In genomic region chr20:41359541-41360011, GRCh38 we compare ENCODE assay signal across 1 cellular context.
TF ChIP-seq lines count a peak whose summit lies in the region.

No MANE protein-coding gene starts in this region.

TF ChIP-seq in WTC11, 78 proteins besides CTCF, POLR2A, EP300 and RAD21 (continued from another document):
- TF ChIP-seq HMGXB4 (CRISPR knock-in tag; IDR thresholded peaks at IDR 0.05): no peak
- TF ChIP-seq ESRRA (CRISPR knock-in tag; IDR thresholded peaks at IDR 0.05; ENCODE audit: borderline replicate concordance): no peak
- TF ChIP-seq ZMAT4 (CRISPR knock-in tag; IDR thresholded peaks at IDR 0.05): no peak
- TF ChIP-seq, protein P1, sequence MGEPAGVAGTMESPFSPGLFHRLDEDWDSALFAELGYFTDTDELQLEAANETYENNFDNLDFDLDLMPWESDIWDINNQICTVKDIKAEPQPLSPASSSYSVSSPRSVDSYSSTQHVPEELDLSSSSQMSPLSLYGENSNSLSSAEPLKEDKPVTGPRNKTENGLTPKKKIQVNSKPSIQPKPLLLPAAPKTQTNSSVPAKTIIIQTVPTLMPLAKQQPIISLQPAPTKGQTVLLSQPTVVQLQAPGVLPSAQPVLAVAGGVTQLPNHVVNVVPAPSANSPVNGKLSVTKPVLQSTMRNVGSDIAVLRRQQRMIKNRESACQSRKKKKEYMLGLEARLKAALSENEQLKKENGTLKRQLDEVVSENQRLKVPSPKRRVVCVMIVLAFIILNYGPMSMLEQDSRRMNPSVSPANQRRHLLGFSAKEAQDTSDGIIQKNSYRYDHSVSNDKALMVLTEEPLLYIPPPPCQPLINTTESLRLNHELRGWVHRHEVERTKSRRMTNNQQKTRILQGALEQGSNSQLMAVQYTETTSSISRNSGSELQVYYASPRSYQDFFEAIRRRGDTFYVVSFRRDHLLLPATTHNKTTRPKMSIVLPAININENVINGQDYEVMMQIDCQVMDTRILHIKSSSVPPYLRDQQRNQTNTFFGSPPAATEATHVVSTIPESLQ (CRISPR knock-in tag; IDR thresholded peaks at IDR 0.05): no peak
- no peak for TF ChIP-seq ATF1 (CRISPR knock-in tag; IDR thresholded peaks at IDR 0.05)
- no peak for TF ChIP-seq CREB1 (CRISPR knock-in tag; IDR thresholded peaks at IDR 0.05)
